Comparison of ENCODE assay signal across 1 cellular context in the genomic region with DNA sequence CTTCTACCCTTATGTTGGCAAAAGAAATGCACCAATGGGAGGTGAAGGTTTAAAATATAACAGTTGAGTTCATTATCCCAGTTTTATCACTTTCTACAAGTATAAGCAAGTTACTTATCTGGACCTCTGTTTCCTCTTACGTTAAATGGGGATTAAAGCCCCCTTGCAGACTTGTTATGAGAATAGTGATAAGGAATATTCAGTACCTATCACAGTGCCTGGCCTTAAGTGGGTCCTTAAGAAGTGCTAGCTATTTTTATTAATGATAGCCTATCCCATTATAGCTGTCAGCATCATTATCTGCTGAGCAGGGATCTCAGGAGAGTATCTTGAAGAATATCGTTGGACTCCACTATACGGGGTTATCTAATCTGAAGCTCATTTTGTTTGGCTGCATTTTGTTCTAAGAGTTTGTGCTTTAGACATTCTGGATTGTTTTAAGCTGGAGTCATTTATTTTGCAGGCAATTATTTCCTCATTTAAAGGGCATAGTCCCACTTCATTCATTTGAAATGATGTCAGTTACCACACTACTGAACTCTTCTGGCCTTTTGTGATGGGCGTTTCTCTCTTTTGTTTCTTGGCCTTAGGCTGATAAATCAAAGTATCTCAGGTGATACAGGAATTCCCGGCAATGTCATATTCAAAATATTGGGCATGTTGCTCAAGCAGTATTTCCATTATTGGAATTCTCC.
TF ChIP-seq lines count a peak whose summit lies in the region.

No MANE protein-coding gene starts in this region.

TF ChIP-seq in K562, 482 proteins besides CTCF, POLR2A, EP300 and RAD21:
- TF ChIP-seq CBX5 (IDR thresholded peaks at IDR 0.05; ENCODE audit: borderline replicate concordance, low read depth), result no peak
- no peak for TF ChIP-seq RFX1 (IDR thresholded peaks at IDR 0.05)
- TF ChIP-seq KLF10 (CRISPR knock-in tag; IDR thresholded peaks at IDR 0.05), result no peak
- TF ChIP-seq RREB1 (CRISPR knock-in tag; IDR thresholded peaks at IDR 0.05), result no peak
- TF ChIP-seq ILF3 (IDR thresholded peaks at IDR 0.05; ENCODE audit: borderline replicate concordance), result no peak
- TF ChIP-seq MXI1 (IDR thresholded peaks at IDR 0.05; ENCODE audit: low read depth, low read length), result no peak
- peak; percentile 58 for TF ChIP-seq CBFA2T3 (IDR thresholded peaks at IDR 0.05)
- no peak for TF ChIP-seq NONO (IDR thresholded peaks at IDR 0.05; ENCODE audit: low read depth in 2 of 2, low read length in 1 of 2)
- no peak for TF ChIP-seq PHF20 (IDR thresholded peaks at IDR 0.05; ENCODE audit: partially characterized antibody)
- peak; percentile 38 for TF ChIP-seq MYBL2 (IDR thresholded peaks at IDR 0.05; ENCODE audit: low read depth)
- no peak for TF ChIP-seq MYBL2 (CRISPR knock-in tag; IDR thresholded peaks at IDR 0.05; ENCODE audit: borderline replicate concordance)
- TF ChIP-seq TCF3 (CRISPR knock-in tag; IDR thresholded peaks at IDR 0.05), result no peak
- TF ChIP-seq, protein P1, sequence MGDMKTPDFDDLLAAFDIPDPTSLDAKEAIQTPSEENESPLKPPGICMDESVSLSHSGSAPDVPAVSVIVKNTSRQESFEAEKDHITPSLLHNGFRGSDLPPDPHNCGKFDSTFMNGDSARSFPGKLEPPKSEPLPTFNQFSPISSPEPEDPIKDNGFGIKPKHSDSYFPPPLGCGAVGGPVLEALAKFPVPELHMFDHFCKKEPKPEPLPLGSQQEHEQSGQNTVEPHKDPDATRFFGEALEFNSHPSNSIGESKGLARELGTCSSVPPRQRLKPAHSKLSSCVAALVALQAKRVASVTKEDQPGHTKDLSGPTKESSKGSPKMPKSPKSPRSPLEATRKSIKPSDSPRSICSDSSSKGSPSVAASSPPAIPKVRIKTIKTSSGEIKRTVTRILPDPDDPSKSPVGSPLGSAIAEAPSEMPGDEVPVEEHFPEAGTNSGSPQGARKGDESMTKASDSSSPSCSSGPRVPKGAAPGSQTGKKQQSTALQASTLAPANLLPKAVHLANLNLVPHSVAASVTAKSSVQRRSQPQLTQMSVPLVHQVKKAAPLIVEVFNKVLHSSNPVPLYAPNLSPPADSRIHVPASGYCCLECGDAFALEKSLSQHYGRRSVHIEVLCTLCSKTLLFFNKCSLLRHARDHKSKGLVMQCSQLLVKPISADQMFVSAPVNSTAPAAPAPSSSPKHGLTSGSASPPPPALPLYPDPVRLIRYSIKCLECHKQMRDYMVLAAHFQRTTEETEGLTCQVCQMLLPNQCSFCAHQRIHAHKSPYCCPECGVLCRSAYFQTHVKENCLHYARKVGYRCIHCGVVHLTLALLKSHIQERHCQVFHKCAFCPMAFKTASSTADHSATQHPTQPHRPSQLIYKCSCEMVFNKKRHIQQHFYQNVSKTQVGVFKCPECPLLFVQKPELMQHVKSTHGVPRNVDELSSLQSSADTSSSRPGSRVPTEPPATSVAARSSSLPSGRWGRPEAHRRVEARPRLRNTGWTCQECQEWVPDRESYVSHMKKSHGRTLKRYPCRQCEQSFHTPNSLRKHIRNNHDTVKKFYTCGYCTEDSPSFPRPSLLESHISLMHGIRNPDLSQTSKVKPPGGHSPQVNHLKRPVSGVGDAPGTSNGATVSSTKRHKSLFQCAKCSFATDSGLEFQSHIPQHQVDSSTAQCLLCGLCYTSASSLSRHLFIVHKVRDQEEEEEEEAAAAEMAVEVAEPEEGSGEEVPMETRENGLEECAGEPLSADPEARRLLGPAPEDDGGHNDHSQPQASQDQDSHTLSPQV (IDR thresholded peaks at IDR 0.05), result peak; percentile 22; the same call in 1 of the 2 replicates
- no peak for TF ChIP-seq NFYB (IDR thresholded peaks at IDR 0.05; ENCODE audit: extremely low read depth, insufficient read length)
- no peak for TF ChIP-seq ZNF3 (CRISPR knock-in tag; IDR thresholded peaks at IDR 0.05)
- TF ChIP-seq CBFA2T2 (conservative IDR thresholded peaks at IDR 0.05), result 0 out of 2 replicates have a peak, but pooled peaks have one; percentile 27
- TF ChIP-seq DPF2 (IDR thresholded peaks at IDR 0.05), result peak; percentile 42; the same call in 1 of the 2 replicates
- TF ChIP-seq HDAC3 (IDR thresholded peaks at IDR 0.05; ENCODE audit: borderline replicate concordance, partially characterized antibody), result peak; percentile 19
- peak; percentile 53; the same call in 1 of the 2 replicates for TF ChIP-seq ARID1B (IDR thresholded peaks at IDR 0.05)
- TF ChIP-seq ETV6 (IDR thresholded peaks at IDR 0.05; ENCODE audit: borderline replicate concordance in 1 of 2, low read depth in 2 of 2, low read length in 1 of 2), result 0 out of 4 replicates have a peak, but pooled peaks of 1 of the 2 experiments have one; percentile 27
- TF ChIP-seq ETV6 (CRISPR knock-in tag; IDR thresholded peaks at IDR 0.05; ENCODE audit: borderline replicate concordance), result no peak
- TF ChIP-seq ZFP30 (CRISPR knock-in tag; IDR thresholded peaks at IDR 0.05; ENCODE audit: borderline replicate concordance), result no peak
- no peak for TF ChIP-seq TEAD1 (CRISPR knock-in tag; IDR thresholded peaks at IDR 0.05)
- no peak for TF ChIP-seq ZBTB17 (CRISPR knock-in tag; IDR thresholded peaks at IDR 0.05)
- TF ChIP-seq PRDM10 (IDR thresholded peaks at IDR 0.05; ENCODE audit: partially characterized antibody), result no peak
- TF ChIP-seq ZNF551 (CRISPR knock-in tag; IDR thresholded peaks at IDR 0.05), result no peak
- TF ChIP-seq, protein P2, sequence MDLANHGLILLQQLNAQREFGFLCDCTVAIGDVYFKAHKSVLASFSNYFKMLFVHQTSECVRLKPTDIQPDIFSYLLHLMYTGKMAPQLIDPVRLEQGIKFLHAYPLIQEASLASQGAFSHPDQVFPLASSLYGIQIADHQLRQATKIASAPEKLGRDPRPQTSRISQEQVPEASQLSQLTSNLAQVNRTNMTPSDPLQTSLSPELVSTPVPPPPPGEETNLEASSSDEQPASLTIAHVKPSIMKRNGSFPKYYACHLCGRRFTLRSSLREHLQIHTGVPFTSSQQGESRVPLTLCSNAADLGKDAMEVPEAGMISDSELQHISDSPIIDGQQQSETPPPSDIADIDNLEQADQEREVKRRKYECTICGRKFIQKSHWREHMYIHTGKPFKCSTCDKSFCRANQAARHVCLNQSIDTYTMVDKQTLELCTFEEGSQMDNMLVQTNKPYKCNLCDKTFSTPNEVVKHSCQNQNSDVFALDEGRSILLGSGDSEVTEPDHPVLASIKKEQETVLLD (IDR thresholded peaks at IDR 0.05), result no peak
- no peak for TF ChIP-seq ZNF311 (CRISPR knock-in tag; IDR thresholded peaks at IDR 0.05)
- peak; percentile 64; the same call in 1 of the 2 replicates for TF ChIP-seq FOXM1 (IDR thresholded peaks at IDR 0.05; ENCODE audit: low read depth)
- no peak for TF ChIP-seq FOXM1 (CRISPR knock-in tag; IDR thresholded peaks at IDR 0.05; ENCODE audit: low read depth)
- no peak for TF ChIP-seq ZSCAN32 (CRISPR knock-in tag; IDR thresholded peaks at IDR 0.05)
- 0 out of 2 replicates have a peak, but pooled peaks have one; percentile 6 for TF ChIP-seq TAL1 (IDR thresholded peaks at IDR 0.05)
- no peak for TF ChIP-seq SOX6 (IDR thresholded peaks at IDR 0.05)
- TF ChIP-seq BDP1 (IDR thresholded peaks at IDR 0.05; ENCODE audit: insufficient read depth, insufficient read length), result no peak
